Comparison of ENCODE assay signal across 8 cellular contexts in genomic region chr10:42336593-42337337, GRCh38.
DNase-seq lines count a peak whose midpoint lies in the region; ATAC-seq, FAIRE-seq and TF ChIP-seq lines count a peak whose summit lies in the region.
"Not testable (repeated sequence)": the region's sequence is repeated elsewhere in the genome, so short reads cannot be mapped to it uniquely, and the experiment has no call there.

No MANE protein-coding gene starts in this region.

- H3K4me2 ChIP-seq in GM23338; K562 (ENCODE audit: insufficient read depth, low read length): not testable (repeated sequence)

- not testable (repeated sequence) for H3K4me1 ChIP-seq in GM23338 (ENCODE audit: insufficient read depth); HEK293 (ENCODE audit: control insufficient read depth, insufficient read depth, low read length); adipocyte (ENCODE audit: control insufficient read depth, insufficient read depth, low read length); K562 (replicated peaks in 1 of 2; ENCODE audit: control insufficient read depth in 2 of 2, insufficient read depth in 2 of 2, low read length in 2 of 2); endodermal cell (ENCODE audit: control insufficient read depth, insufficient read depth, low read length); subcutaneous abdominal adipose tissue (ENCODE audit: control insufficient read depth in 5 of 5, insufficient read depth in 5 of 5, low read length in 5 of 5)

- H3K9me3 ChIP-seq in HEK293 (ENCODE audit: control insufficient read depth, insufficient read depth, low read depth, low read length), result not testable (repeated sequence)
- H3K9me3 ChIP-seq in adipocyte (ENCODE audit: control insufficient read depth, low read length) (peaks cover 97% of the 10 kb centered on the region), K562 (replicated peaks; ENCODE audit: control insufficient read depth, insufficient read depth, low read depth, low read length) (peaks cover 30% of the 10 kb centered on the region), endodermal cell (ENCODE audit: control insufficient read depth, low read length) (peaks cover 83% of the 10 kb centered on the region), subcutaneous abdominal adipose tissue (ENCODE audit: control insufficient read depth in 5 of 5, low read length in 5 of 5) (peaks cover 19 to 67% (median 53%) of the 10 kb centered on the region in 5 donors)

- peaks cover 54% of the 10 kb centered on the region for H3K36me3 ChIP-seq in GM23338 (ENCODE audit: insufficient read depth)
- not testable (repeated sequence) for H3K36me3 ChIP-seq in HEK293 (ENCODE audit: control insufficient read depth in 2 of 2, insufficient read depth in 1 of 2, low read length in 2 of 2); adipocyte (ENCODE audit: control insufficient read depth, insufficient read depth, low read length, severe bottlenecking); K562 (ENCODE audit: control insufficient read depth, insufficient read depth, low read length); endodermal cell (ENCODE audit: control insufficient read depth, insufficient read depth, low read length); subcutaneous abdominal adipose tissue (ENCODE audit: control insufficient read depth in 5 of 5, insufficient read depth in 5 of 5, low read length in 5 of 5)

- not testable (repeated sequence) for ATAC-seq in GM23338, K562

- TF ChIP-seq CTCF in GM23338 (conservative IDR thresholded peaks at IDR 0.05; ENCODE audit: low read depth in 2 of 2); HEK293 (tag by site-specific recombination; IDR thresholded peaks at IDR 0.05); K562 (IDR thresholded peaks at IDR 0.05 in 2 of 3, conservative IDR thresholded peaks at IDR 0.05 in 1 of 3; ENCODE audit: insufficient read depth in 2 of 3, low read depth in 1 of 3, low read length in 3 of 3); endodermal cell (conservative IDR thresholded peaks at IDR 0.05): not testable (repeated sequence)

- not testable (repeated sequence) for FAIRE-seq in K562 (lab: Jason Lieb, UNC)

- H3K27me3 Mint-ChIP-seq in GM23338 (ENCODE audit: insufficient read depth, low read depth, poor library complexity); endodermal cell (ENCODE audit: insufficient read depth): not testable (repeated sequence)

- DNase-seq in Caki2 (ENCODE audit: low read depth) (peak; percentile 8), GM23338 (ENCODE audit: low spot score) (peak; percentile 14), OCI-M1 (lab: John Stamatoyannopoulos, UW) (peak; percentile 24)
- DNase-seq in adipocyte (ENCODE audit: low read depth); K562 (ENCODE audit: extremely low read depth in 1 of 4, low spot score in 3 of 4); endodermal cell: not testable (repeated sequence)

- not testable (repeated sequence) for H3K4me1 Mint-ChIP-seq in GM23338, endodermal cell

- TF ChIP-seq RAD21 in K562 (CRISPR knock-in tag; conservative IDR thresholded peaks at IDR 0.05 in 1 of 2, IDR thresholded peaks at IDR 0.05 in 1 of 2), result not testable (repeated sequence)

- H3K27ac Mint-ChIP-seq in GM23338, endodermal cell: not testable (repeated sequence)

- H3K4me3 ChIP-seq in GM23338; HEK293 (ENCODE audit: low read depth, low read length); K562: not testable (repeated sequence)
- H3K4me3 ChIP-seq in adipocyte (ENCODE audit: low read length) (peak overlapping the region; percentile 69), endodermal cell (ENCODE audit: low read length) (peak overlapping the region; percentile 66), subcutaneous abdominal adipose tissue (ENCODE audit: low read depth in 1 of 5, low read length in 5 of 5) (peak overlapping the region in 4 of 5 donors; percentile 16 to 57 (median 30))

- not testable (repeated sequence) for BruUV-seq in K562 (replicated peaks; lab: Mats Ljungman, UMichigan)

- H3K27me3 ChIP-seq in GM23338 (ENCODE audit: insufficient read depth); adipocyte (replicated peaks; ENCODE audit: control insufficient read depth, insufficient read depth, low read length); K562 (ENCODE audit: control insufficient read depth in 2 of 2, insufficient read depth in 2 of 2, low read length in 2 of 2); endodermal cell (ENCODE audit: control insufficient read depth, insufficient read depth, low read length, poor library complexity, severe bottlenecking); subcutaneous abdominal adipose tissue (ENCODE audit: control insufficient read depth in 5 of 5, insufficient read depth in 4 of 5, low read length in 5 of 5): not testable (repeated sequence)

- H3F3A ChIP-seq in GM23338 (replicated peaks; ENCODE audit: low read depth), result not testable (repeated sequence)

- not testable (repeated sequence) for H2AFZ ChIP-seq in GM23338; K562 (ENCODE audit: low read depth, low read length)

- 21% methylated on average over 6 of the region's 6 CpGs for WGBS in K562 (ENCODE audit: insufficient coverage, low coverage, missing lambda C conversion rate)
- 71 to 90% methylated on average over 1 to 5 of the region's 6 CpGs for WGBS in endodermal cell (ENCODE audit: insufficient coverage in 1 of 2, insufficient read length in 1 of 2), 2 experiments

- CTCF ChIA-PET in HEK293 (lab: Yijun Ruan, JAX); K562 (lab: Yijun Ruan, JAX; ENCODE audit: low intra/inter-chr PET ratio): not testable (repeated sequence)

- H3K9me3 Mint-ChIP-seq in GM23338, result peaks cover 87% of the 10 kb centered on the region
- H3K9me3 Mint-ChIP-seq in endodermal cell, result peaks cover 73% of the 10 kb centered on the region

- TF ChIP-seq EP300 in K562 (IDR thresholded peaks at IDR 0.05; ENCODE audit: low read length), result not testable (repeated sequence)

- not testable (repeated sequence) for H3K9me1 ChIP-seq in K562 (ENCODE audit: control insufficient read depth, insufficient read depth, low read length)

- in situ Hi-C loops in Caki2 (cut with HindIII; ENCODE audit: low pct_unique_long_range_greater_than_20kb, low sequenced_read_pairs); K562 (cut with MboI): not testable (repeated sequence)

- POLR2A ChIA-PET in HEK293 (lab: Yijun Ruan, JAX); K562 (lab: Yijun Ruan, JAX): not testable (repeated sequence)

- not testable (repeated sequence) for H3K27ac ChIP-seq in GM23338 (ENCODE audit: low read depth); HEK293 (ENCODE audit: extremely low read depth, low read depth, low read length); K562 (ENCODE audit: extremely low read depth, low read depth, low read length); endodermal cell (ENCODE audit: low read depth, low read length); subcutaneous abdominal adipose tissue (ENCODE audit: low read depth, low read length)

- H3K9ac ChIP-seq in adipocyte (ENCODE audit: low read length); K562 (ENCODE audit: insufficient read depth in 1 of 2, low read depth in 2 of 2, low read length in 2 of 2); endodermal cell (ENCODE audit: extremely low read depth, low read length, poor library complexity, severe bottlenecking); subcutaneous abdominal adipose tissue (ENCODE audit: low read length in 5 of 5): not testable (repeated sequence)

- H3K9me2 ChIP-seq in GM23338 (ENCODE audit: insufficient read depth), result not testable (repeated sequence)

- H3K36me3 Mint-ChIP-seq in GM23338 (ENCODE audit: low read depth), result peaks cover 24% of the 10 kb centered on the region; the same call in 2 of the 3 replicates
- not testable (repeated sequence) for H3K36me3 Mint-ChIP-seq in endodermal cell (ENCODE audit: low read depth)

- intact Hi-C loops in K562 (cut with micrococcal nuclease), result not testable (repeated sequence)

- not testable (repeated sequence) for H3K79me2 ChIP-seq in GM23338 (replicated peaks; ENCODE audit: insufficient read depth); K562 (ENCODE audit: control insufficient read depth, insufficient read depth, low read length)

- 0 out of 2 replicates have a peak, but pooled peaks have one; percentile 24 for TF ChIP-seq POLR2A in K562 (conservative IDR thresholded peaks at IDR 0.05)

- H4K20me1 ChIP-seq in GM23338 (replicated peaks; ENCODE audit: insufficient read depth); K562 (replicated peaks; ENCODE audit: control insufficient read depth, insufficient read depth, low read length): not testable (repeated sequence)

- H3K4me3 Mint-ChIP-seq in GM23338, endodermal cell: not testable (repeated sequence)

TF ChIP-seq in HEK293, 187 proteins besides CTCF, POLR2A, EP300 and RAD21:
- TF ChIP-seq ZNF274 (IDR thresholded peaks at IDR 0.05; ENCODE audit: low read length) (peak; percentile 5; the same call in 1 of the 2 replicates), ZNF274 (tag by site-specific recombination; IDR thresholded peaks at IDR 0.05; ENCODE audit: borderline replicate concordance) (peak; percentile 78; the same call in 1 of the 2 replicates), SETDB1 (IDR thresholded peaks at IDR 0.05; ENCODE audit: insufficient read length, low read length) (peak; percentile 80)
TF ChIP-seq in HEK293: peak in this region for 2; not testable (repeated sequence) for 185.

TF ChIP-seq in K562, 482 proteins besides CTCF, POLR2A, EP300 and RAD21 (continues in another document):
- TF ChIP-seq SOX6 (IDR thresholded peaks at IDR 0.05) (peak; percentile 32; the same call in 1 of the 2 replicates), ZNF274 (IDR thresholded peaks at IDR 0.05; ENCODE audit: borderline replicate concordance, low read depth, low read length) (peak; percentile 94), XRCC3 (IDR thresholded peaks at IDR 0.05) (peak; percentile 75; the same call in 1 of the 2 replicates), TRIM24 (IDR thresholded peaks at IDR 0.05) (peak in 1 of 2 experiments; percentile 48; a peak in 1 of 4 replicates), TRIM28 (IDR thresholded peaks at IDR 0.05) (peak; percentile 85; the same call in 1 of the 2 replicates)
